ENCODE assay signal across 7 cellular contexts in the genomic region with DNA sequence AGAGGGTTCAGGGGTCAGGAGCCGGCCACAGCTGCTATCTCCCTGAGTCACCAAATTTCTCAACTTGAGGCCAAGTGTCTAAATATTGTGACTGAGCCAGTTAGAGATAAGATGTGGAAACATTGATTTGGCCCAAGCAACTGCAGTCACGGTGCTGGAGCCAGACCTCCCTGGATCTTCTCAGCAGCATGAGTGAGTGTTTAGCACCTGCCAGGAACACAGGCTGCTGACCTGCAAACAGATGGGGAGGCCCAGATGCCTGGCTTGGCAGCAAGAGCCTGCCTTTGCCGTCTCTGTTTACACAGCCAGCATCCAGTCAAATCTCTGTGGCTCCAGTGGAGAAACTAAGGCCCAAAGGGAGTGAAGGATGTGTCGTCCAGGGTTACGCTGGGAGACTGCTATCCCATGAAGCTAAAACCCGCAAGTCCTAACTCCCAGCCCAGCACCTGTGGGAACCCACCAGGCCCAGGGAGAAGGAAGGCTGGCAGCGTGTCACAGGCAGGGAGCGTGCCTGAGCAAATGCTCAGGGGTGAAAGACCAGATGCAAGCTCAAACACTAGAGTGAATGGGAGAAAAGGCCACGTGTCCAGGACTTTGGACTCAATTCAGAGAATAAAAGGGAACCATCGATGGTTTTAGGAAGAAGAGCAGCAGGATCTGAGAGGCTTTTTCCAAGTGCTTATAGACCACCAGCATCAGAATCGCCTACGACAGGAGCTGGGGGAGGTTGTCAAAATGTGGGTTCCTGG. TPM values are rescaled to one million over a fixed set of nuclear protein-coding genes. Genes with fewer than 3 reads are reported as not detected.
A peak's percentile ranks its signal among the peaks of the same experiment; 100 is the strongest.
DNase-seq lines count a peak whose midpoint lies in the region; ATAC-seq, FAIRE-seq and TF ChIP-seq lines count a peak whose summit lies in the region.

No MANE protein-coding gene starts in this region.

- no peak overlapping the region for H3K14ac ChIP-seq in trophoblast cell (ENCODE audit: low read length)

- H2AK5ac ChIP-seq in trophoblast cell (ENCODE audit: low read length) = no peak overlapping the region

- ATAC-seq in HG03139 (IDR thresholded peaks at IDR 0.05; ENCODE audit: unreplicated experiment) = no peak

- H4K20me1 ChIP-seq in fibroblast of lung (ENCODE audit: control insufficient read depth, extremely low read depth, insufficient read depth, low read length) = no peaks in the 10 kb centered on the region

- no peaks in the 10 kb centered on the region for H3K79me2 ChIP-seq in fibroblast of lung (ENCODE audit: control insufficient read depth, insufficient read depth, low read length)
- H3K79me2 ChIP-seq in trophoblast cell (ENCODE audit: control insufficient read depth, insufficient read depth, low read length, poor library complexity) = no peaks in the 10 kb centered on the region

- FAIRE-seq in HTR-8/SVneo (lab: Jason Lieb, UNC) = peak; percentile 68

- peak overlapping the region; percentile 54 for H3K4me2 ChIP-seq in fibroblast of lung (ENCODE audit: extremely low read depth, insufficient read depth, low read length)
- no peak overlapping the region for H3K4me2 ChIP-seq in trophoblast cell (ENCODE audit: low read length)

- peak overlapping the region; percentile 67 for H3K27ac ChIP-seq in fibroblast of lung (ENCODE audit: insufficient read depth, low read length)
- H3K27ac ChIP-seq in trophoblast cell (ENCODE audit: low read depth, low read length) = no peak overlapping the region

- peaks cover 24% of the 10 kb centered on the region for H3K4me1 ChIP-seq in fibroblast of lung (ENCODE audit: control insufficient read depth, extremely low read depth, insufficient read depth, low read length)
- H3K4me1 ChIP-seq in trophoblast cell (ENCODE audit: control insufficient read depth in 1 of 2, insufficient read depth in 2 of 2, low read length in 2 of 2) = no peaks in the 10 kb centered on the region

- no peak overlapping the region for H4K8ac ChIP-seq in trophoblast cell (ENCODE audit: low read depth, low read length)

- H3K18ac ChIP-seq in trophoblast cell (ENCODE audit: low read length) = no peak overlapping the region

- H3K27me3 ChIP-seq in fibroblast of lung (ENCODE audit: control insufficient read depth, insufficient read depth, low read length) (no peaks in the 10 kb centered on the region), trophoblast cell (ENCODE audit: insufficient read depth, low read length) (no peaks in the 10 kb centered on the region)

- no peaks in the 10 kb centered on the region for H3K79me1 ChIP-seq in trophoblast cell (ENCODE audit: low read length)

- H3K9ac ChIP-seq in fibroblast of lung (ENCODE audit: insufficient read depth, low read length) (no peak overlapping the region), trophoblast cell (ENCODE audit: low read length) (no peak overlapping the region)

- H2AFZ ChIP-seq in fibroblast of lung (ENCODE audit: low read length) = no peak overlapping the region
- no peak overlapping the region for H2AFZ ChIP-seq in trophoblast cell (ENCODE audit: insufficient read depth, low read length, poor library complexity)

- H3K36me3 ChIP-seq in fibroblast of lung (ENCODE audit: control insufficient read depth, insufficient read depth, low read length) (no peaks in the 10 kb centered on the region), trophoblast cell (ENCODE audit: control insufficient read depth in 1 of 2, insufficient read depth in 2 of 2, low read length in 2 of 2) (no peaks in the 10 kb centered on the region)

- no peak overlapping the region for H4K12ac ChIP-seq in trophoblast cell (ENCODE audit: low read depth, low read length)

- TF ChIP-seq CTCF in fibroblast of lung (conservative IDR thresholded peaks at IDR 0.05 in 1 of 2, IDR thresholded peaks at IDR 0.05 in 1 of 2; ENCODE audit: low read depth in 1 of 2, low read length in 2 of 2) = peak in 1 of 2 donors; percentile 18

- no peak overlapping the region for H2BK5ac ChIP-seq in trophoblast cell (ENCODE audit: low read depth, low read length, poor library complexity)

- H3K9me3 ChIP-seq in fibroblast of lung (ENCODE audit: control insufficient read depth, insufficient read depth, low read depth, low read length) (no peaks in the 10 kb centered on the region), trophoblast cell (ENCODE audit: insufficient read depth, low read depth, low read length) (peaks cover 5% of the 10 kb centered on the region)

- no peak overlapping the region for H3K23ac ChIP-seq in trophoblast cell (ENCODE audit: low read length)

- no peak overlapping the region for H2BK120ac ChIP-seq in trophoblast cell (ENCODE audit: insufficient read depth, low read length, poor library complexity)

- no peak overlapping the region for H4K91ac ChIP-seq in trophoblast cell (ENCODE audit: low read depth, low read length)

- no peak overlapping the region for H3K4ac ChIP-seq in trophoblast cell (ENCODE audit: low read depth, low read length)

- no peak overlapping the region for H3K4me3 ChIP-seq in fibroblast of lung (replicated peaks in 1 of 4; ENCODE audit: control extremely low read depth in 1 of 4, insufficient read depth in 1 of 4, low read depth in 3 of 4, low read length in 4 of 4)
- H3K4me3 ChIP-seq in trophoblast cell (ENCODE audit: low read depth, low read length) = no peak overlapping the region

- DNase-seq in HTR-8/SVneo (ENCODE audit: insufficient read length, low spot score) (no peak), RPMI7951 (ENCODE audit: low read depth) (peak; percentile 86), fibroblast of lung (ENCODE audit: low read depth in 2 of 2) (peak; percentile 87 to 99), trophoblast cell (peak; percentile 85 to 95)
- DNase-seq in activated naive CD4-positive, alpha-beta T cell treated with anti-CD3 and anti-CD28 coated beads, Interleukin-2, amount 50 U/mL, for 16 hours = no peak
- DNase-seq in effector CD8-positive, alpha-beta T cell (lab: John Stamatoyannopoulos, UW) = no peak

- H2BK12ac ChIP-seq in trophoblast cell (ENCODE audit: low read length) = no peak overlapping the region

- no CpG with 5 or more reads among the region's 12 CpGs for WGBS in trophoblast cell (ENCODE audit: extremely low coverage, insufficient coverage, insufficient read length)

RNA-seq across cellular contexts. Expression of gene PTGIS, which starts 15.9 kb away (rescaled TPM):
- under 0.01 and 0.24 TPM in 2 replicates for total RNA-seq in RPMI7951 (2014; rRNA removed; shearing (Covaris generic))
- total RNA-seq in fibroblast of lung = 41.5 and 79.1 TPM in 2 replicates
- 6.8 and 33.1 TPM in 2 replicates for polyA plus RNA-seq in fibroblast of lung
- polyA plus RNA-seq in fibroblast of lung (2012) = 5.3 and 22.0 TPM in 2 replicates
- 24.8 and 159 TPM in 2 replicates for polyA minus RNA-seq in fibroblast of lung (ENCODE audit: low replicate concordance)
- 11.2 and 11.8 TPM in 2 replicates for polyA plus RNA-seq in trophoblast cell (2013)

Comparison
In these comparisons a context has a peak if more than half of its experiments do, and no peak if none do; other contexts are left out.
1. DNase-seq: peak in RPMI7951 (single experiment), fibroblast of lung (2 of 2) and trophoblast cell (2 of 2); none in HTR-8/SVneo (single experiment), activated naive CD4-positive, alpha-beta T cell treated with anti-CD3 and anti-CD28 coated beads, Interleukin-2, amount 50 U/mL, for 16 hours (single experiment) and effector CD8-positive, alpha-beta T cell (single experiment).
2. RNA of gene PTGIS, which starts 15.9 kb away (total RNA-seq): 41.5 to 79.1 TPM in fibroblast of lung; under 0.01 to 0.24 TPM in RPMI7951; every median in the first group is over 10 times any median in the second.